In the genomic region with DNA sequence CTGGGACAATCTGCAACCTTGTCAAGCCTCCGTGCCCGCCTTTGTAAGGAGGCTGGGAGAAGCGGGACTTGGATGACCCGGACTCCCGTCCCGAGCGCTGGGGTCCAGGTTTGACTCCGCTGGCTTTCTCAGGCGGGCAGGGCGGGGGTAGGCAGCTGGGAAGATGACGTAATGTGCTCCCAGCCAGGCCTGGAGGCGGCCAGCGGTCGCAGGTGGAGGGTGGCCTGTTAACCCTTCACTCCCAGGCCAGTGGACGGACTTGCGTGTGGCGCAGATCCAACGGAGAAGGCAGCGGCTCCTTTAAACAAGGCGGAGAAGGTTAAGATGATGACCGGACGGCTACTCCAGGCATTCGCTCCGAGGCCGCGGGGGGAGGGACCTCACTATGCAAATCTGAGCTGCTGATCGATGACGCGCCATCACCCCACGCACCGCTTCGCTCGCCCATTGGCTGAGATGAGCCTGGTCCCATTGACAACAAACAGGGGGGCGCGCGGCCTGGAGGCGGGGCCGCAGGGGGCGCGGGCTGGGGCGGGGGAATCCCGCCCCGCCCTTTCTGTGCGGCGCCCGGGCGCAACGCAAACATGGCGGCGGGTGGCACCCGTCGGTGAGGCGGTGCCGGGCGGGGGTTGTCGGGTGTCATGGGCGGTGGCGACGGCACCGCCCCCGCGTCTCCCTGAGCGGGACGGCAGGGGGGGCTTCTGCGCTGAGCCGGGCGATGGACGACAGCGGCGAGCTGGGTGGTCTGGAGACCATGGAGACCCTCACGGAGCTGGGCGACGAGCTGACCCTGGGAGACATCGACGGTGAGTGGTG, we compare ENCODE assay signal across 8 cellular contexts. TPM values are rescaled to one million over a fixed set of nuclear protein-coding genes. Genes with fewer than 3 reads are reported as not detected.
DNase-seq lines count a peak whose midpoint lies in the region; ATAC-seq and TF ChIP-seq lines count a peak whose summit lies in the region.

TSS of gene SREBF2 (plus strand) at position 553 of the 816 bp plus-strand sequence. CDS start at position 719, 166 bp downstream.

- no peaks in the 10 kb centered on the region for H3K27me3 ChIP-seq in CD4-positive, alpha-beta T cell (ENCODE audit: control insufficient read depth, insufficient read depth, low read length)
- H3K27me3 ChIP-seq in dorsolateral prefrontal cortex, result no peaks in the 10 kb centered on the region
- no peaks in the 10 kb centered on the region for H3K27me3 ChIP-seq in liver (ENCODE audit: control insufficient read depth in 4 of 4, insufficient read depth in 4 of 4, low read length in 3 of 4)

- no peaks in the 10 kb centered on the region for H3K27me3 Mint-ChIP-seq in CD4-positive, alpha-beta T cell
- no peaks in the 10 kb centered on the region for H3K27me3 Mint-ChIP-seq in activated CD4-positive, alpha-beta memory T cell treated with anti-CD3 and anti-CD28 coated beads for 36 hours

- peak; percentile 3 to 49 for TF ChIP-seq RAD21 in liver (IDR thresholded peaks at IDR 0.05)

- intact Hi-C loops in CD4-positive, alpha-beta T cell (cut with DNase I, micrococcal nuclease), result loop anchor here (1.0 to 5.0 kb wide), 4 partner anchors 32 to 52 kb away; partner anchors contain the start of gene CCDC134 (in 1 of the 2)
- intact Hi-C loops in activated CD4-positive, alpha-beta memory T cell treated with anti-CD3 and anti-CD28 coated beads for 36 hours (cut with micrococcal nuclease), result loop anchor here (1.0 to 5.0 kb wide), 6 partner anchors 11 to 260 kb away; partner anchors contain the start of genes DESI1, NDUFA6, SHISA8 and XRCC6
- intact Hi-C loops in dorsolateral prefrontal cortex (cut with DNase I), result loop anchor here in 1 of 2 donors (1.0 kb wide), 1 partner anchor 32 kb away; the partner anchor contains the start of gene CCDC134

- H3K9me3 Mint-ChIP-seq in CD4-positive, alpha-beta T cell, result no peaks in the 10 kb centered on the region
- peaks cover 5% of the 10 kb centered on the region for H3K9me3 Mint-ChIP-seq in activated CD4-positive, alpha-beta memory T cell treated with anti-CD3 and anti-CD28 coated beads for 36 hours

- peaks cover 0 to 14% (median 2%) of the 10 kb centered on the region in 4 donors for H3K36me3 ChIP-seq in liver (ENCODE audit: control insufficient read depth in 4 of 4, insufficient read depth in 3 of 4, low read depth in 1 of 4, low read length in 3 of 4)

- CTCF ChIA-PET in CD4-positive, alpha-beta T cell (lab: Charles Lee), result interaction anchor here (0.7 to 3.4 kb wide), 13 partner anchors 10 to 136 kb away, joined by 3 to 17 read pairs (median 4); partner anchors contain the start of gene CENPM
- CTCF ChIA-PET in activated CD4-positive, alpha-beta memory T cell treated with anti-CD3 and anti-CD28 coated beads for 36 hours (lab: Charles Lee), result interaction anchor here (0.7 to 6.9 kb wide), 16 partner anchors 10 to 135 kb away, joined by 3 to 49 read pairs (median 6); partner anchors contain the start of gene CCDC134

- WGBS in liver, result under 1% methylated on average over 75 of the region's 75 CpGs

- H3K4me1 ChIP-seq in liver (ENCODE audit: control insufficient read depth in 4 of 4, insufficient read depth in 4 of 4, low read length in 3 of 4), result peaks cover 0 to 26% (median 10%) of the 10 kb centered on the region in 4 donors

- TF ChIP-seq CTCF in CD4-positive, alpha-beta T cell (IDR thresholded peaks at IDR 0.05), result no peak
- TF ChIP-seq CTCF in dorsolateral prefrontal cortex (IDR thresholded peaks at IDR 0.05 in 54 of 56, conservative IDR thresholded peaks at IDR 0.05 in 2 of 56; ENCODE audit: low read depth in 1 of 56, partially characterized antibody in 56 of 56) (peak in 5 of 56 donors; percentile 3 to 10 (median 6)), liver (IDR thresholded peaks at IDR 0.05; ENCODE audit: low read depth, low read length, missing input control) (no peak)

- peak within 1 kb of the TSS; percentile 97 for H3K4me3 Mint-ChIP-seq in CD4-positive, alpha-beta T cell
- H3K4me3 Mint-ChIP-seq in activated CD4-positive, alpha-beta memory T cell treated with anti-CD3 and anti-CD28 coated beads for 36 hours, result peak within 1 kb of the TSS; percentile 98

- ATAC-seq in CD4-positive, alpha-beta T cell (ENCODE audit: poor library complexity), result peak; percentile 93
- ATAC-seq in GM19438 (IDR thresholded peaks at IDR 0.05; ENCODE audit: low read depth, unreplicated experiment), result peak; percentile 80
- peak; percentile 48 for ATAC-seq in HG03575 (IDR thresholded peaks at IDR 0.05; ENCODE audit: extremely low read depth, insufficient number of reproducible peaks, low FRiP score, unreplicated experiment)

- peaks cover 27% of the 10 kb centered on the region for H3K36me3 Mint-ChIP-seq in CD4-positive, alpha-beta T cell (ENCODE audit: low read depth)
- peaks cover 41% of the 10 kb centered on the region for H3K36me3 Mint-ChIP-seq in activated CD4-positive, alpha-beta memory T cell treated with anti-CD3 and anti-CD28 coated beads for 36 hours

- H3K27ac ChIP-seq in CD4-positive, alpha-beta T cell (ENCODE audit: low read depth, low read length), result peak within 1 kb of the TSS; percentile 89
- peak within 1 kb of the TSS; percentile 91 to 100 (median 99) for H3K27ac ChIP-seq in dorsolateral prefrontal cortex
- H3K27ac ChIP-seq in liver (ENCODE audit: low read depth in 1 of 2, low read length in 2 of 2), result peak within 1 kb of the TSS; percentile 97 to 98

- H3K4me1 Mint-ChIP-seq in CD4-positive, alpha-beta T cell (ENCODE audit: low read depth), result peaks cover 43% of the 10 kb centered on the region
- peaks cover 44% of the 10 kb centered on the region for H3K4me1 Mint-ChIP-seq in activated CD4-positive, alpha-beta memory T cell treated with anti-CD3 and anti-CD28 coated beads for 36 hours (ENCODE audit: low read depth)

- H3K4me3 ChIP-seq in dorsolateral prefrontal cortex, result peak within 1 kb of the TSS; percentile 50 to 98 (median 91)
- peak within 1 kb of the TSS; percentile 66 to 94 (median 66) for H3K4me3 ChIP-seq in liver (ENCODE audit: low read depth in 1 of 3, low read length in 3 of 3)

- peak within 1 kb of the TSS; percentile 100 for H3K27ac Mint-ChIP-seq in CD4-positive, alpha-beta T cell
- H3K27ac Mint-ChIP-seq in activated CD4-positive, alpha-beta memory T cell treated with anti-CD3 and anti-CD28 coated beads for 36 hours, result peak within 1 kb of the TSS; percentile 99

- POLR2A ChIA-PET in CD4-positive, alpha-beta T cell (lab: Charles Lee), result interaction anchor here (0.6 to 5.0 kb wide), 38 partner anchors 10 to 817 kb away, joined by 3 to 107 read pairs (median 6); partner anchors contain the start of genes CCDC134, CENPM, CYB5R3 and NDUFA6
- POLR2A ChIA-PET in activated CD4-positive, alpha-beta memory T cell treated with anti-CD3 and anti-CD28 coated beads for 36 hours (lab: Charles Lee), result interaction anchor here (0.9 to 4.5 kb wide), 17 partner anchors 10 to 145 kb away, joined by 3 to 57 read pairs (median 7); partner anchors contain the start of genes CCDC134, CENPM, SNU13 and TNFRSF13C

- H3K9me3 ChIP-seq in CD4-positive, alpha-beta T cell (ENCODE audit: control insufficient read depth, low read length), result no peaks in the 10 kb centered on the region
- H3K9me3 ChIP-seq in liver (ENCODE audit: control insufficient read depth in 4 of 4, low read length in 3 of 4), result no peaks in the 10 kb centered on the region

- peak within 1 kb of the TSS; percentile 68 to 97 for H3K9ac ChIP-seq in liver (ENCODE audit: low read depth in 1 of 2, low read length in 2 of 2)

- DNase-seq in CD4-positive, alpha-beta T cell, result peak; percentile 96 to 99 (median 97)
- DNase-seq in NCI-H82 treated with DMSO at 0.1 percent for 48 hours (lab: John Stamatoyannopoulos, UW; ENCODE audit: unreplicated experiment), result peak; percentile 97
- peak; percentile 100 for DNase-seq in activated CD4-positive, alpha-beta memory T cell treated with anti-CD3 and anti-CD28 coated beads for 36 hours
- peak; percentile 99 to 100 (median 100) for DNase-seq in dorsolateral prefrontal cortex
- DNase-seq in stimulated activated CD4-positive, alpha-beta T cell treated with anti-CD3 and anti-CD28 coated beads, Interleukin-4, amount 100 ng/mL, for 24 hours, result peak; percentile 99

TF ChIP-seq in liver, 16 proteins besides CTCF, POLR2A, EP300 and RAD21 (continues in another document):
- TF ChIP-seq, protein P1, sequence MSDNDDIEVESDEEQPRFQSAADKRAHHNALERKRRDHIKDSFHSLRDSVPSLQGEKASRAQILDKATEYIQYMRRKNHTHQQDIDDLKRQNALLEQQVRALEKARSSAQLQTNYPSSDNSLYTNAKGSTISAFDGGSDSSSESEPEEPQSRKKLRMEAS (IDR thresholded peaks at IDR 0.05), result peak; percentile 97
- TF ChIP-seq NR2F2 (IDR thresholded peaks at IDR 0.05) (peak; percentile 92), FOXA2 (IDR thresholded peaks at IDR 0.05) (peak; percentile 32), EGR1 (IDR thresholded peaks at IDR 0.05; ENCODE audit: low read depth in 2 of 2) (peak; percentile 28 to 35), HNF4G (IDR thresholded peaks at IDR 0.05) (peak; percentile 35)
- TF ChIP-seq, protein P2, sequence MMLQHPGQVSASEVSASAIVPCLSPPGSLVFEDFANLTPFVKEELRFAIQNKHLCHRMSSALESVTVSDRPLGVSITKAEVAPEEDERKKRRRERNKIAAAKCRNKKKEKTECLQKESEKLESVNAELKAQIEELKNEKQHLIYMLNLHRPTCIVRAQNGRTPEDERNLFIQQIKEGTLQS (IDR thresholded peaks at IDR 0.05), result peak; percentile 87

RNA-seq across cellular contexts. Expression of gene SREBF2, which starts in this region (rescaled TPM):
- 10 to 100 TPM; 67.2 to 69.9 TPM for total RNA-seq in CD4-positive, alpha-beta T cell
- 100 to 1,000 TPM; 131 to 137 TPM for total RNA-seq in activated CD4-positive, alpha-beta memory T cell treated with anti-CD3 and anti-CD28 coated beads for 36 hours
- total RNA-seq in dorsolateral prefrontal cortex, result 100 to 1,000 TPM; 129 to 246 (median 190) TPM
- total RNA-seq in liver, result 10 to 100 TPM; 60.0 to 69.6 TPM
- polyA plus RNA-seq in liver, result 10 to 100 TPM; 18.3 to 54.5 TPM

Comparison
In these comparisons a context has a peak if more than half of its experiments do, and no peak if none do; other contexts are left out.
1. Peak in every context shown above with its lines: DNase-seq, ATAC-seq, H3K4me3 ChIP-seq and H3K27ac ChIP-seq.